In genomic region chr1:221993444-221993948, GRCh38 we compare ENCODE assay signal across 16 cellular contexts.
A peak's percentile ranks its signal among the peaks of the same experiment; 100 is the strongest.
DNase-seq lines count a peak whose midpoint lies in the region; ATAC-seq and TF ChIP-seq lines count a peak whose summit lies in the region.
"Had no signal": no experiment of that assay in that cellular context is flagged by ENCODE, and none has a peak within 500 bp of the region (broad histone marks: within the 10 kb centered on the region; RNA-seq: fewer than 3 reads in every experiment).

No MANE protein-coding gene starts in this region.

- H3K9me3 ChIP-seq in mammary epithelial cell (replicated peaks; ENCODE audit: insufficient read depth, low read length) (no peaks in the 10 kb centered on the region), Panc1 (ENCODE audit: control insufficient read depth, insufficient read depth, low read depth, low read length) (no peaks in the 10 kb centered on the region), T-helper 17 cell (ENCODE audit: control insufficient read depth, low read length, poor library complexity, severe bottlenecking) (no peaks in the 10 kb centered on the region)
- H3K9me3 ChIP-seq: right atrium auricular region had no signal

- H3K27me3 Mint-ChIP-seq in MCF 10A (ENCODE audit: insufficient read depth, unreplicated experiment) (no peaks in the 10 kb centered on the region), T-helper 17 cell (no peaks in the 10 kb centered on the region)
- no peaks in the 10 kb centered on the region for H3K27me3 Mint-ChIP-seq in stimulated activated memory B cell treated with anti-CD40 and anti-IgM and Interleukin-4, amounts not matched to agents 10 μg/mL and 1 μg/mL and 100 μg/mL, for 72 hours
- H3K27me3 Mint-ChIP-seq: naive thymus-derived CD8-positive, alpha-beta T cell had no signal

- no peak overlapping the region for H3K4me2 ChIP-seq in mammary epithelial cell (ENCODE audit: insufficient read depth, low read depth, low read length)

- no peaks in the 10 kb centered on the region for H3K79me2 ChIP-seq in mammary epithelial cell (ENCODE audit: insufficient read depth, low read length)

- H4K20me1 ChIP-seq in mammary epithelial cell (ENCODE audit: insufficient read depth, low read length): no peaks in the 10 kb centered on the region

- H3K36me3 ChIP-seq in mammary epithelial cell (ENCODE audit: insufficient read depth, low read length) (no peaks in the 10 kb centered on the region), Panc1 (ENCODE audit: control insufficient read depth, insufficient read depth, low read length) (no peaks in the 10 kb centered on the region)
- H3K36me3 ChIP-seq: right atrium auricular region had no signal

- peak overlapping the region; percentile 96 for H3K27ac ChIP-seq in mammary epithelial cell (ENCODE audit: insufficient read depth, low read depth, low read length)
- H3K27ac ChIP-seq in Panc1 (ENCODE audit: low read length): no peak overlapping the region
- H3K27ac ChIP-seq: C4-2B had no signal

- H3K9me3 Mint-ChIP-seq in MCF 10A (ENCODE audit: unreplicated experiment): no peaks in the 10 kb centered on the region
- H3K9me3 Mint-ChIP-seq in stimulated activated memory B cell treated with anti-CD40 and anti-IgM and Interleukin-4, amounts not matched to agents 10 μg/mL and 1 μg/mL and 100 μg/mL, for 72 hours: no peaks in the 10 kb centered on the region
- H3K9me3 Mint-ChIP-seq: naive thymus-derived CD8-positive, alpha-beta T cell had no signal

- H3K36me3 Mint-ChIP-seq in MCF 10A (ENCODE audit: insufficient read depth, unreplicated experiment) (no peaks in the 10 kb centered on the region), T-helper 17 cell (ENCODE audit: low read depth) (peaks cover 5% of the 10 kb centered on the region)
- H3K36me3 Mint-ChIP-seq in stimulated activated memory B cell treated with anti-CD40 and anti-IgM and Interleukin-4, amounts not matched to agents 10 μg/mL and 1 μg/mL and 100 μg/mL, for 72 hours: no peaks in the 10 kb centered on the region
- H3K36me3 Mint-ChIP-seq: naive thymus-derived CD8-positive, alpha-beta T cell had no signal

- no TSS peak for BruUV-seq in mammary epithelial cell (replicated peaks; lab: Mats Ljungman, UMichigan)
- no TSS peak for BruUV-seq in MCF 10A (replicated peaks; lab: Mats Ljungman, UMichigan)
- BruUV-seq in Panc1 (replicated peaks; lab: Mats Ljungman, UMichigan): no TSS peak

- peak in 1 of 2 donors; percentile 8 for TF ChIP-seq CTCF in mammary epithelial cell (conservative IDR thresholded peaks at IDR 0.05 in 1 of 2, IDR thresholded peaks at IDR 0.05 in 1 of 2; ENCODE audit: extremely low read depth in 1 of 2, insufficient read depth in 1 of 2, low read depth in 1 of 2, low read length in 2 of 2)
- no peak for TF ChIP-seq CTCF in MCF 10A (IDR thresholded peaks at IDR 0.05; ENCODE audit: unreplicated experiment)
- peak; percentile 13; the same call in 1 of the 2 replicates for TF ChIP-seq CTCF in Panc1 (IDR thresholded peaks at IDR 0.05)
- no peak for TF ChIP-seq CTCF in lower leg skin (IDR thresholded peaks at IDR 0.05)

- H2AFZ ChIP-seq in mammary epithelial cell (ENCODE audit: low read depth, low read length): no peak overlapping the region

- TF ChIP-seq POLR2A in lower leg skin (IDR thresholded peaks at IDR 0.05): no peak

- CTCF ChIA-PET in mammary epithelial cell (lab: Charles Lee; ENCODE audit: low non-redundant PET) (interaction anchor here (0.6 kb wide), 1 partner anchor 32 kb away, joined by 3 read pairs; no protein-coding TSS in a partner anchor), MCF 10A (lab: Yijun Ruan, JAX) (interaction anchor here (0.6 to 5.0 kb wide), 7 partner anchors 15 to 558 kb away, joined by 3 to 32 read pairs (median 4); partner anchors contain the start of gene DUSP10), Panc1 (lab: Charles Lee) (no interaction called here)

- peak overlapping the region; percentile 78 for H3K9ac ChIP-seq in mammary epithelial cell (ENCODE audit: insufficient read depth, low read length)

- H3K27ac Mint-ChIP-seq in MCF 10A (ENCODE audit: low read depth, unreplicated experiment) (no peak overlapping the region), T-helper 17 cell (no peak overlapping the region)
- H3K27ac Mint-ChIP-seq in stimulated activated memory B cell treated with anti-CD40 and anti-IgM and Interleukin-4, amounts not matched to agents 10 μg/mL and 1 μg/mL and 100 μg/mL, for 72 hours: peak overlapping the region; percentile 66

- in situ Hi-C loops in mammary epithelial cell (cut with MboI; ENCODE audit: low sequenced_read_pairs in 2 of 2) (loop anchor here in 1 of 2 donors (5.0 to 10.0 kb wide), 3 partner anchors 151 to 461 kb away; partner anchors contain the start of gene DUSP10), Panc1 (cut with HindIII; ENCODE audit: low pct_unique_long_range_greater_than_20kb, low sequenced_read_pairs) (no loop called here)

- POLR2A ChIA-PET in MCF 10A (lab: Yijun Ruan, JAX) (interaction anchor here (0.6 to 3.1 kb wide), 6 partner anchors 10 to 662 kb away, joined by 3 to 9 read pairs (median 4); no protein-coding TSS in a partner anchor), Panc1 (lab: Charles Lee) (no interaction called here)

- H3K4me1 Mint-ChIP-seq in MCF 10A (ENCODE audit: insufficient read depth, unreplicated experiment): peaks cover 40% of the 10 kb centered on the region
- H3K4me1 Mint-ChIP-seq in stimulated activated memory B cell treated with anti-CD40 and anti-IgM and Interleukin-4, amounts not matched to agents 10 μg/mL and 1 μg/mL and 100 μg/mL, for 72 hours: peaks cover 24% of the 10 kb centered on the region
- H3K4me1 Mint-ChIP-seq in T-helper 17 cell: peaks cover 4% of the 10 kb centered on the region

- no peak for DNase-seq in mammary epithelial cell
- DNase-seq in MCF 10A (ENCODE audit: unreplicated experiment): no peak
- DNase-seq in Panc1 (ENCODE audit: low read depth, low spot score): no peak
- DNase-seq in dermis blood vessel endothelial cell: peak; percentile 6
- DNase-seq in lower leg skin (ENCODE audit: low spot score in 2 of 2): no peak
- no peak for DNase-seq in T-helper 17 cell
- no peak for DNase-seq in NCI-H345 (lab: John Stamatoyannopoulos, UW)
- DNase-seq: activated CD4-positive, alpha-beta T cell treated with anti-CD3 and anti-CD28 coated beads for 1 hour; activated gamma-delta T cell; naive thymus-derived CD8-positive, alpha-beta T cell; NCI-H2029; SW 1271 had no signal

- intact Hi-C loops in mammary epithelial cell (cut with micrococcal nuclease): no loop called here
- intact Hi-C loops in MCF 10A (cut with micrococcal nuclease): loop anchor here (5.0 kb wide), 1 partner anchor 251 kb away; the partner anchor contains the start of gene DUSP10
- intact Hi-C loops in Panc1 (cut with micrococcal nuclease; ENCODE audit: unreplicated experiment): no loop called here
- intact Hi-C loops in lower leg skin (cut with DNase I; ENCODE audit: low total_unique reads): no loop called here

- H3K4me3 Mint-ChIP-seq in MCF 10A (ENCODE audit: unreplicated experiment) (no peak overlapping the region), T-helper 17 cell (no peak overlapping the region)
- no peak overlapping the region for H3K4me3 Mint-ChIP-seq in stimulated activated memory B cell treated with anti-CD40 and anti-IgM and Interleukin-4, amounts not matched to agents 10 μg/mL and 1 μg/mL and 100 μg/mL, for 72 hours
- H3K4me3 Mint-ChIP-seq: naive thymus-derived CD8-positive, alpha-beta T cell had no signal

- no peak overlapping the region for H3K4me3 ChIP-seq in mammary epithelial cell (replicated peaks in 1 of 3; ENCODE audit: insufficient read depth in 1 of 3, low read depth in 2 of 3, low read length in 3 of 3)
- no peak overlapping the region for H3K4me3 ChIP-seq in Panc1 (ENCODE audit: low read depth in 2 of 2, low read length in 2 of 2)
- H3K4me3 ChIP-seq in lower leg skin (ENCODE audit: low read depth, poor library complexity, severe bottlenecking): no peak overlapping the region
- H3K4me3 ChIP-seq: right atrium auricular region had no signal

- H3K27me3 ChIP-seq in mammary epithelial cell (ENCODE audit: insufficient read depth, low read length) (no peaks in the 10 kb centered on the region), Panc1 (ENCODE audit: control insufficient read depth, insufficient read depth, low read length) (no peaks in the 10 kb centered on the region)
- H3K27me3 ChIP-seq: right atrium auricular region had no signal

- dilution Hi-C loops in mammary epithelial cell (cut with HindIII; ENCODE audit: low sequenced_read_pairs): loop anchor here (5.0 to 10.0 kb wide), 3 partner anchors 41 to 171 kb away; no protein-coding TSS in a partner anchor

- ATAC-seq in Panc1: no peak
- no peak for ATAC-seq in stimulated activated memory B cell treated with anti-CD40 and anti-IgM and Interleukin-4, amounts not matched to agents 10 μg/mL and 1 μg/mL and 100 μg/mL, for 72 hours
- ATAC-seq in T-helper 17 cell: no peak
- ATAC-seq: left lobe of liver; naive thymus-derived CD8-positive, alpha-beta T cell had no signal

- H3K4me1 ChIP-seq in mammary epithelial cell (ENCODE audit: insufficient read depth, low read length) (peaks cover 68% of the 10 kb centered on the region), Panc1 (ENCODE audit: control insufficient read depth, insufficient read depth, low read length) (no peaks in the 10 kb centered on the region)
- H3K4me1 ChIP-seq: right atrium auricular region had no signal
